Comparison of ENCODE assay signal across 9 cellular contexts in the genomic region with DNA sequence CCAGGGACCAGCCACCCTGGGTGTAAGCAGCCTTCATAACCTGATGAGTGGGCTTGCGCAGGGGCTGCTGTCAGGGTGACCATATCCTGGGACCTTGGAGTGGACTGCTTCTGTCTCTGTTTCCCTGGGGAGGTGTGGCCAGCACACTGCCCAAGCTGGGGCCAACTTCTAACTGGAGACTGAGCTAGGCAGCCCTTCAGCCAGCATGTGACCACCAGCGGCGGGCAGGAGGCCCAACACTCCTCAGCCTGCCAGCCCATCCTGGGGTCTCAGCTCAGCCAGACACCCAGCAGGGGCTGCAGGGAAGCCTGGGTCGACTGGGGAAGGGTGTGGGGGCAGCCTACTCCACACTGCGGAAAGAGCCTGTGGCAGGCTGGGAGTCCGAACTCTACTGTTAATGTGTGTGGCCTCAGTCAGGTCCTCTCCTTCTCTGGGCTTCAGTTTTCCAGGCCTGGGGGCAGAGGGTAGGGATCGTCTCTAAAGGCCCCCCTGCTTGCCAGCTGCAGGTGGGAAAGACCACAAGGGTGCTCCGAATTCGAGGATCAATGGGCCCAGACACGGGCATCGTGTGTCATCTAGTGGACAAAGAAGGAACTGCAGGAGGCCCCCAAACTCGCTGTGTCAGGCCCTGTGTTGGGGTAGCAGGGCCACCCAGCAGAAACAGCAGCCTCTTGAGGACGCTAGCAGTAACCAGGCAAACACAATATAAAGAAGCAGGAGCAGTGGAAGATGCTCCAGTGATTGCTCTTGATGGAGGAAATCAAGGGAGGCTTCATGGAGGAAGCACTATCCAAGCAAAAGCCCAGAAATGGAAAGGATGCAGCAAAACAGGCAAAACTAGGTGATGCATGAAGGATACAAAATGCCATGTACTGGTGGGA. TPM values are rescaled to one million over a fixed set of nuclear protein-coding genes. Genes with fewer than 3 reads are reported as not detected.
DNase-seq lines count a peak whose midpoint lies in the region; ATAC-seq and TF ChIP-seq lines count a peak whose summit lies in the region.
"Had no signal": no experiment of that assay in that cellular context is flagged by ENCODE, and none has a peak within 500 bp of the region (broad histone marks: within the 10 kb centered on the region; RNA-seq: fewer than 3 reads in every experiment).

No MANE protein-coding gene starts in this region.

- H3K9me3 ChIP-seq in SU-DHL-6 (ENCODE audit: insufficient read depth, low read length), result no peaks in the 10 kb centered on the region
- H3K9me3 ChIP-seq in right atrium auricular region, result no peaks in the 10 kb centered on the region

- H2AFZ ChIP-seq in SU-DHL-6 (ENCODE audit: low read depth, low read length, severe bottlenecking), result no peak overlapping the region

- no peaks in the 10 kb centered on the region for H4K20me1 ChIP-seq in SU-DHL-6 (ENCODE audit: low read depth, low read length)

- peak; percentile 64 to 66 for ATAC-seq in activated naive CD4-positive, alpha-beta T cell treated with anti-CD3 and anti-CD28 coated beads, Interleukin-2, amount 50 U/mL, for 72 hours
- no peak for ATAC-seq in GM18907 (IDR thresholded peaks at IDR 0.05; ENCODE audit: unreplicated experiment)
- ATAC-seq in GM19395 (IDR thresholded peaks at IDR 0.05; ENCODE audit: unreplicated experiment), result no peak

- peaks cover 0 to 43% of the 10 kb centered on the region in 2 donors for H3K4me1 ChIP-seq in right atrium auricular region

- H3K27ac ChIP-seq in SU-DHL-6 (ENCODE audit: low read depth, low read length), result no peak overlapping the region
- peak overlapping the region in 1 of 2 donors; percentile 89 for H3K27ac ChIP-seq in right atrium auricular region
- H3K27ac ChIP-seq: epithelial cell of prostate had no signal

- TF ChIP-seq CTCF in SU-DHL-6 (IDR thresholded peaks at IDR 0.05; ENCODE audit: insufficient read depth, low read length, poor library complexity, severe bottlenecking) (peak; percentile 95), right atrium auricular region (IDR thresholded peaks at IDR 0.05) (peak; percentile 100)

- no peaks in the 10 kb centered on the region for H3K9me3 Mint-ChIP-seq in activated naive CD4-positive, alpha-beta T cell treated with anti-CD3 and anti-CD28 coated beads, Interleukin-2, amount 50 U/mL, for 72 hours

- no peak overlapping the region for H3K9ac ChIP-seq in SU-DHL-6 (ENCODE audit: low read length)

- DNase-seq in GF-D8 (lab: John Stamatoyannopoulos, UW) (peak; percentile 39), HUDEP-2 (lab: John Stamatoyannopoulos, UW; ENCODE audit: unreplicated experiment in 76 of 76) (peak in 60 of 76 experiments; percentile 4 to 76 (median 48)), right atrium auricular region (ENCODE audit: low spot score) (peak; percentile 73)
- DNase-seq in activated naive CD4-positive, alpha-beta T cell treated with anti-CD3 and anti-CD28 coated beads, Interleukin-2, amount 50 U/mL, for 72 hours (ENCODE audit: low spot score in 2 of 2), result peak; percentile 69 to 84
- DNase-seq in stimulated activated CD4-positive, alpha-beta T cell treated with anti-CD3 and anti-CD28 coated beads, Interleukin-12 subunit alpha, Interleukin-12 subunit beta, amount 100 ng/mL, for 24 hours (ENCODE audit: low read depth in 2 of 2), result peak; percentile 42 to 72

- H3K4me3 ChIP-seq in SU-DHL-6 (ENCODE audit: insufficient read depth, low read length, poor library complexity, severe bottlenecking) (no peak overlapping the region), right atrium auricular region (no peak overlapping the region)

- no peaks in the 10 kb centered on the region for H3K36me3 Mint-ChIP-seq in activated naive CD4-positive, alpha-beta T cell treated with anti-CD3 and anti-CD28 coated beads, Interleukin-2, amount 50 U/mL, for 72 hours

- no peaks in the 10 kb centered on the region for H3F3A ChIP-seq in SU-DHL-6 (ENCODE audit: insufficient read depth)

- H3K9me2 ChIP-seq in SU-DHL-6 (replicated peaks; ENCODE audit: insufficient read depth, low read length), result no peaks in the 10 kb centered on the region

- H3K27ac Mint-ChIP-seq in activated naive CD4-positive, alpha-beta T cell treated with anti-CD3 and anti-CD28 coated beads, Interleukin-2, amount 50 U/mL, for 72 hours, result peak overlapping the region; percentile 47 to 65

- H3K27me3 ChIP-seq in SU-DHL-6 (ENCODE audit: low read length) (no peaks in the 10 kb centered on the region), right atrium auricular region (no peaks in the 10 kb centered on the region)

- H3K36me3 ChIP-seq in SU-DHL-6 (ENCODE audit: low read length) (no peaks in the 10 kb centered on the region), right atrium auricular region (peaks cover 24% of the 10 kb centered on the region)

- no peak overlapping the region for H3K4me2 ChIP-seq in SU-DHL-6 (ENCODE audit: low read depth, low read length, poor library complexity, severe bottlenecking)

- H3K79me2 ChIP-seq in SU-DHL-6 (ENCODE audit: insufficient read depth, low read length), result no peaks in the 10 kb centered on the region

RNA-seq across cellular contexts. Expression of a gene that starts 2.0 kb away (rescaled TPM):
- total RNA-seq in activated naive CD4-positive, alpha-beta T cell treated with anti-CD3 and anti-CD28 coated beads, Interleukin-2, amount 50 U/mL, for 72 hours, result under 1 TPM; 0.20 to 0.33 TPM
- 10 to 100 TPM; 11.8 to 12.6 TPM for total RNA-seq in right atrium auricular region

RNA-seq across cellular contexts. Expression of a gene that starts 7.0 kb away (rescaled TPM):
- total RNA-seq in activated naive CD4-positive, alpha-beta T cell treated with anti-CD3 and anti-CD28 coated beads, Interleukin-2, amount 50 U/mL, for 72 hours, result 1 to 10 TPM; 6.6 to 8.4 TPM
- total RNA-seq in right atrium auricular region, result 1,000 to 10,000 TPM; 4,697 to 8,249 TPM

RNA-seq across cellular contexts. Expression of a gene that starts 8.5 kb away (rescaled TPM):
- 100 to 1,000 TPM in 1 of 2 donors, 10 to 100 TPM in 1; 79.7 to 105 TPM for total RNA-seq in activated naive CD4-positive, alpha-beta T cell treated with anti-CD3 and anti-CD28 coated beads, Interleukin-2, amount 50 U/mL, for 72 hours
- total RNA-seq in right atrium auricular region, result 10 to 100 TPM; 29.2 to 49.6 TPM

RNA-seq across cellular contexts. Expression of a gene that starts 36.4 kb away (rescaled TPM):
- 10 to 100 TPM; 17.2 to 36.0 TPM for total RNA-seq in activated naive CD4-positive, alpha-beta T cell treated with anti-CD3 and anti-CD28 coated beads, Interleukin-2, amount 50 U/mL, for 72 hours
- total RNA-seq in right atrium auricular region, result 10 to 100 TPM; 10.1 to 17.6 TPM

RNA-seq across cellular contexts. Expression of a gene that starts 37.1 kb away (rescaled TPM):
- total RNA-seq in activated naive CD4-positive, alpha-beta T cell treated with anti-CD3 and anti-CD28 coated beads, Interleukin-2, amount 50 U/mL, for 72 hours, result 100 to 1,000 TPM; 100 to 148 TPM
- 10 to 100 TPM; 38.8 to 53.9 TPM for total RNA-seq in right atrium auricular region

Comparison
In these comparisons a context has a peak if more than half of its experiments do, and no peak if none do; other contexts are left out.
1. ATAC-seq: peak in activated naive CD4-positive, alpha-beta T cell treated with anti-CD3 and anti-CD28 coated beads, Interleukin-2, amount 50 U/mL, for 72 hours (2 of 2); none in GM18907 (single experiment) and GM19395 (single experiment).
2. RNA of a gene that starts 2.0 kb away (total RNA-seq): 11.8 to 12.6 TPM in right atrium auricular region; 0.20 to 0.33 TPM in activated naive CD4-positive, alpha-beta T cell treated with anti-CD3 and anti-CD28 coated beads, Interleukin-2, amount 50 U/mL, for 72 hours; every median in the first group is over 4 times any median in the second.
3. RNA of a gene that starts 7.0 kb away (total RNA-seq): 4,697 to 8,249 TPM in right atrium auricular region; 6.6 to 8.4 TPM in activated naive CD4-positive, alpha-beta T cell treated with anti-CD3 and anti-CD28 coated beads, Interleukin-2, amount 50 U/mL, for 72 hours; every median in the first group is over 100 times any median in the second.
4. Peak in every context shown above with its lines, with median percentiles within 50 percentile points of each other: DNase-seq.